ENCODE assay signal across 15 cellular contexts in genomic region chr3:21645121-21645897, GRCh38.
A peak's percentile ranks its signal among the peaks of the same experiment; 100 is the strongest.
DNase-seq lines count a peak whose midpoint lies in the region; ATAC-seq, FAIRE-seq and TF ChIP-seq lines count a peak whose summit lies in the region.
"Had no signal": no experiment of that assay in that cellular context is flagged by ENCODE, and none has a peak within 500 bp of the region (broad histone marks: within the 10 kb centered on the region; RNA-seq: fewer than 3 reads in every experiment).

No MANE protein-coding gene starts in this region.

- H3K79me1 ChIP-seq in neuronal stem cell (ENCODE audit: low read depth, low read length): no peaks in the 10 kb centered on the region

- H3K4me1 ChIP-seq in adrenal gland (replicated peaks in 1 of 2) (no peaks in the 10 kb centered on the region), pancreas (peaks cover 0 to 9% (median 9%) of the 10 kb centered on the region in 3 donors), neuronal stem cell (ENCODE audit: control insufficient read depth in 2 of 2, insufficient read depth in 1 of 2, low read depth in 1 of 2, low read length in 2 of 2) (no peaks in the 10 kb centered on the region)
- H3K4me1 ChIP-seq in effector memory CD4-positive, alpha-beta T cell (ENCODE audit: control insufficient read depth, insufficient read depth, low read length, poor library complexity, severe bottlenecking): no peaks in the 10 kb centered on the region
- H3K4me1 ChIP-seq: prostate gland had no signal

- H3K9ac ChIP-seq in neuronal stem cell (ENCODE audit: low read depth, low read length, poor library complexity): no peak overlapping the region

- H3K4me3 ChIP-seq in AG10803 (ENCODE audit: low read length): no peak overlapping the region
- no peak overlapping the region for H3K4me3 ChIP-seq in adrenal gland
- no peak overlapping the region for H3K4me3 ChIP-seq in pancreas
- H3K4me3 ChIP-seq in neuronal stem cell (ENCODE audit: low read length in 2 of 2): no peak overlapping the region
- H3K4me3 ChIP-seq in effector memory CD4-positive, alpha-beta T cell (ENCODE audit: insufficient read depth, low read depth, low read length, poor library complexity, severe bottlenecking): no peak overlapping the region
- H3K4me3 ChIP-seq: prostate gland had no signal

- no peak for TF ChIP-seq POLR2A in adrenal gland (IDR thresholded peaks at IDR 0.05)

- no peak overlapping the region for H3K23ac ChIP-seq in neuronal stem cell (ENCODE audit: low read depth, low read length, poor library complexity)

- no peak overlapping the region for H3K27ac ChIP-seq in adrenal gland
- H3K27ac ChIP-seq in pancreas: peak overlapping the region in 2 of 4 donors; percentile 64 to 66
- no peak overlapping the region for H3K27ac ChIP-seq in neuronal stem cell (replicated peaks; ENCODE audit: low read length)
- no peak overlapping the region for H3K27ac ChIP-seq in effector memory CD4-positive, alpha-beta T cell (ENCODE audit: insufficient read depth, low read length, poor library complexity, severe bottlenecking)
- H3K27ac ChIP-seq: prostate gland had no signal

- no peak overlapping the region for H2BK12ac ChIP-seq in neuronal stem cell (ENCODE audit: low read length)

- no peak for TF ChIP-seq CTCF in AG10803 (conservative IDR thresholded peaks at IDR 0.05; ENCODE audit: low read length)
- TF ChIP-seq CTCF in adrenal gland (IDR thresholded peaks at IDR 0.05): no peak
- TF ChIP-seq CTCF in pancreas (IDR thresholded peaks at IDR 0.05): no peak
- no peak for TF ChIP-seq CTCF in GM10248 (IDR thresholded peaks at IDR 0.05; ENCODE audit: control extremely low read depth, extremely low read depth, low read depth, missing control alignments)

- H3K9me3 ChIP-seq in adrenal gland (replicated peaks in 1 of 3): no peaks in the 10 kb centered on the region
- no peaks in the 10 kb centered on the region for H3K9me3 ChIP-seq in pancreas
- H3K9me3 ChIP-seq in neuronal stem cell (replicated peaks in 1 of 2; ENCODE audit: control insufficient read depth in 2 of 2, insufficient read depth in 1 of 2, low read depth in 1 of 2, low read length in 2 of 2): no peaks in the 10 kb centered on the region
- H3K9me3 ChIP-seq in effector memory CD4-positive, alpha-beta T cell (ENCODE audit: control insufficient read depth, low read length): no peaks in the 10 kb centered on the region
- H3K9me3 ChIP-seq: prostate gland had no signal

- no peaks in the 10 kb centered on the region for H3K36me3 ChIP-seq in adrenal gland (replicated peaks in 1 of 2)
- H3K36me3 ChIP-seq in pancreas: no peaks in the 10 kb centered on the region
- H3K36me3 ChIP-seq in neuronal stem cell (replicated peaks in 1 of 2; ENCODE audit: control insufficient read depth in 2 of 2, insufficient read depth in 2 of 2, low read length in 2 of 2): no peaks in the 10 kb centered on the region
- H3K36me3 ChIP-seq in effector memory CD4-positive, alpha-beta T cell (ENCODE audit: control insufficient read depth, insufficient read depth, low read length): no peaks in the 10 kb centered on the region
- H3K36me3 ChIP-seq: prostate gland had no signal

- WGBS in adrenal gland, 4 donors: 57 to 71% (median 66%) methylated on average over 4 of the region's 4 CpGs
- 21 to 22% methylated on average over 4 of the region's 4 CpGs for WGBS in pancreas, 2 donors
- WGBS in neuronal stem cell (ENCODE audit: extremely low coverage in 2 of 2, insufficient read length in 2 of 2, insufficient replicate concordance in 1 of 2), 2 donors: no CpG with 5 or more reads among the region's 4 CpGs

- no peak overlapping the region for H4K8ac ChIP-seq in neuronal stem cell (ENCODE audit: low read depth, low read length)

- no peak overlapping the region for H2BK15ac ChIP-seq in neuronal stem cell (ENCODE audit: low read length)

- no peak overlapping the region for H2BK120ac ChIP-seq in neuronal stem cell (ENCODE audit: low read depth, low read length)

- H3K4me2 ChIP-seq in neuronal stem cell (ENCODE audit: insufficient read depth, low read length, poor library complexity, severe bottlenecking): no peak overlapping the region

- POLR2A ChIA-PET in GM10248 (lab: Yijun Ruan, JAX): no interaction called here

- no peak overlapping the region for H2AK5ac ChIP-seq in neuronal stem cell (ENCODE audit: low read depth, low read length)

- DNase-seq in AG10803 (ENCODE audit: low read depth) (peak; percentile 58), adrenal gland (peak in 5 of 7 donors; percentile 14 to 47 (median 19)), glomerular visceral epithelial cell (ENCODE audit: extremely low spot score) (peak; percentile 8), pancreas (peak in 4 of 6 donors; percentile 16 to 66 (median 32)), neuronal stem cell (ENCODE audit: low spot score) (no peak), GM10248 (ENCODE audit: extremely low spot score) (no peak)
- DNase-seq in effector memory CD4-positive, alpha-beta T cell: no peak
- DNase-seq in central memory CD4-positive, alpha-beta T cell: no peak
- DNase-seq: activated CD8-positive, alpha-beta memory T cell treated with anti-CD3 and anti-CD28 coated beads, Interleukin-2, amount 50 U/mL, for 4 hours; AML-193; NCI-H1048; NCI-H510A had no signal

- no peak overlapping the region for H2BK5ac ChIP-seq in neuronal stem cell (ENCODE audit: low read length)

- intact Hi-C loops in adrenal gland (cut with DNase I): no loop called here
- intact Hi-C loops in pancreas (cut with DNase I): no loop called here

- CTCF ChIA-PET in GM10248 (lab: Yijun Ruan, JAX): interaction anchor here (0.9 kb wide), 1 partner anchor 8 kb away, joined by 3 read pairs; no protein-coding TSS in a partner anchor

- no peak overlapping the region for H4K91ac ChIP-seq in neuronal stem cell (ENCODE audit: low read depth, low read length, poor library complexity)

- no peak overlapping the region for H3K4ac ChIP-seq in neuronal stem cell (ENCODE audit: low read length)

- peak; percentile 63 to 97 (median 86) for ATAC-seq in pancreas
- ATAC-seq: esophagus mucosa had no signal

- no peak overlapping the region for H3K18ac ChIP-seq in neuronal stem cell (ENCODE audit: low read length)

- H2AFZ ChIP-seq in neuronal stem cell (ENCODE audit: low read length): no peak overlapping the region

- no peaks in the 10 kb centered on the region for H3K27me3 ChIP-seq in adrenal gland
- H3K27me3 ChIP-seq in pancreas: no peaks in the 10 kb centered on the region
- no peaks in the 10 kb centered on the region for H3K27me3 ChIP-seq in neuronal stem cell (ENCODE audit: control insufficient read depth in 3 of 3, insufficient read depth in 3 of 3, low read depth in 1 of 3, low read length in 3 of 3)
- H3K27me3 ChIP-seq in effector memory CD4-positive, alpha-beta T cell (replicated peaks; ENCODE audit: control insufficient read depth, insufficient read depth, low read length, poor library complexity, severe bottlenecking): no peaks in the 10 kb centered on the region

- no peak overlapping the region for H3K14ac ChIP-seq in neuronal stem cell (ENCODE audit: low read length)

- FAIRE-seq in pancreas (lab: Jason Lieb, UNC): no peak
- FAIRE-seq: G401.6 had no signal

Comparison
In these comparisons a context has a peak if more than half of its experiments do, and no peak if none do; other contexts are left out.
1. DNase-seq: peak in AG10803 (single experiment), adrenal gland (5 of 7), glomerular visceral epithelial cell (single experiment) and pancreas (4 of 6); none in neuronal stem cell (single experiment), effector memory CD4-positive, alpha-beta T cell (0 of 3), GM10248 (single experiment) and central memory CD4-positive, alpha-beta T cell (single experiment).